Comparison of ENCODE assay signal across 9 cellular contexts in the genomic region with DNA sequence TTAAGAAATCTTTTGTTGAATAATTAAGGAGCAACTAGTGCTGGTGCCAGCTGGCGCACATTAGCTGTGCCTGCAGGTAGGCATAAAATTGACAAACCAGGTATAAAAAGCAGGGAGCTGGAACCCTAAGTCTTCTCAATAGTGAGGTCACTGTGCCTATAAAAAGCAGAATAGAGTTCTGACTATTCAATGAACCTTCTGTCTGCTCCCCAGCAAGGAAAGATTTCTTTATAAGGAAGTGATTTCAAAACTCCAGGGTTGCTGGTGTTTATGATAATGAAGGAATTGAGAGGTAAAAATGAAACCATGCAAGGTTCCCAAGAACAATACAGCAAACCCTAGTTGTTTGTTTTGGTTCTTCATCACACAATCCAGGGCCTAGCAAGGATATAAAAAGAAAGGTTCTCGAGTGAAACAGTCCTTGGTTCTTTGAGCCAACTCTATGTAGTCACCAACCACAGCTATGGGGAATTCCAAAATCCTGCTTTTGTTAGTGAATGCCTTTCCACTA.
DNase-seq lines count a peak whose midpoint lies in the region; ATAC-seq and TF ChIP-seq lines count a peak whose summit lies in the region.
"Had no signal": no experiment of that assay in that cellular context is flagged by ENCODE, and none has a peak within 500 bp of the region (broad histone marks: within the 10 kb centered on the region; RNA-seq: fewer than 3 reads in every experiment).

No MANE protein-coding gene starts in this region.

- H3K4me1 Mint-ChIP-seq in T-helper 17 cell = peaks cover 24% of the 10 kb centered on the region

- peak; percentile 32 for ATAC-seq in T-helper 17 cell

- H3K36me3 Mint-ChIP-seq in T-helper 17 cell (ENCODE audit: low read depth) = peaks cover 3% of the 10 kb centered on the region

- TF ChIP-seq POLR2A in spleen (IDR thresholded peaks at IDR 0.05) = no peak

- peaks cover 0 to 2% (median 0%) of the 10 kb centered on the region in 6 donors for H3K36me3 ChIP-seq in spleen

- no peak overlapping the region for H3K4me3 ChIP-seq in spleen

- no peak overlapping the region for H3K27ac Mint-ChIP-seq in T-helper 17 cell

- no peaks in the 10 kb centered on the region for H3K27me3 Mint-ChIP-seq in T-helper 17 cell

- intact Hi-C loops in spleen (cut with DNase I; ENCODE audit: low total_unique reads) = no loop called here

- DNase-seq in H4 (ENCODE audit: low spot score) (peak; percentile 72), T-helper 17 cell (no peak), globus pallidus (ENCODE audit: low spot score) (peak; percentile 18), spleen (no peak), NCI-H510A treated with DMSO at 0.1 percent for 48 hours (lab: John Stamatoyannopoulos, UW) (no peak)
- DNase-seq in activated CD4-positive, CD25-positive, alpha-beta regulatory T cell treated with anti-CD3 and anti-CD28 coated beads, Interleukin-2, amount 50 U/mL, for 72 hours = no peak
- no peak for DNase-seq in activated CD4-positive, alpha-beta T cell treated with anti-CD3 and anti-CD28 coated beads, Interleukin-2, amount 50 U/mL, for 1 hour
- DNase-seq in activated T-cell treated with anti-CD3 and anti-CD28 coated beads, Interleukin-2, amount 50 U/mL, for 1 hour = no peak
- DNase-seq: activated CD8-positive, alpha-beta memory T cell treated with anti-CD3 and anti-CD28 coated beads, Interleukin-2, amount 50 U/mL, for 4 hours had no signal

- peaks cover 13 to 52% (median 32%) of the 10 kb centered on the region in 6 donors for H3K4me1 ChIP-seq in spleen

- H3K27ac ChIP-seq in spleen = peak overlapping the region in 7 of 8 donors; percentile 25 to 71 (median 59)

- no peak for TF ChIP-seq CTCF in spleen (IDR thresholded peaks at IDR 0.05 in 8 of 11, conservative IDR thresholded peaks at IDR 0.05 in 3 of 11)

- WGBS in spleen, 5 donors = 55 to 66% (median 59%) methylated on average over 2 of the region's 2 CpGs

- H3K9me3 ChIP-seq in T-helper 17 cell (ENCODE audit: control insufficient read depth, low read length, poor library complexity, severe bottlenecking) (no peaks in the 10 kb centered on the region), spleen (no peaks in the 10 kb centered on the region)

- no peaks in the 10 kb centered on the region for H3K27me3 ChIP-seq in spleen (replicated peaks in 1 of 7)

- H3K4me3 Mint-ChIP-seq in T-helper 17 cell = no peak overlapping the region

Comparison
In these comparisons a context has a peak if more than half of its experiments do, and no peak if none do; other contexts are left out.
1. DNase-seq: peak in H4 (single experiment) and globus pallidus (single experiment); none in T-helper 17 cell (0 of 3), spleen (single experiment), activated CD4-positive, CD25-positive, alpha-beta regulatory T cell treated with anti-CD3 and anti-CD28 coated beads, Interleukin-2, amount 50 U/mL, for 72 hours (single experiment), activated CD4-positive, alpha-beta T cell treated with anti-CD3 and anti-CD28 coated beads, Interleukin-2, amount 50 U/mL, for 1 hour (single experiment), activated T-cell treated with anti-CD3 and anti-CD28 coated beads, Interleukin-2, amount 50 U/mL, for 1 hour (single experiment) and NCI-H510A treated with DMSO at 0.1 percent for 48 hours (single experiment).